In genomic region chr4:140743194-140743931, GRCh38 we compare ENCODE assay signal across 8 cellular contexts. TPM values are rescaled to one million over a fixed set of nuclear protein-coding genes. Genes with fewer than 3 reads are reported as not detected.
DNase-seq lines count a peak whose midpoint lies in the region; ATAC-seq, FAIRE-seq and TF ChIP-seq lines count a peak whose summit lies in the region.

No MANE protein-coding gene starts in this region.

- WGBS in liver = 35% methylated on average over 4 of the region's 4 CpGs

- no peaks in the 10 kb centered on the region for H3K4me1 Mint-ChIP-seq in T-helper 17 cell

- H3K9me3 ChIP-seq in T-helper 17 cell (ENCODE audit: control insufficient read depth, low read length, poor library complexity, severe bottlenecking) = no peaks in the 10 kb centered on the region
- H3K9me3 ChIP-seq in liver (ENCODE audit: control insufficient read depth in 4 of 4, low read length in 3 of 4) = no peaks in the 10 kb centered on the region

- H3K9ac ChIP-seq in liver (ENCODE audit: low read depth in 1 of 2, low read length in 2 of 2) = no peak overlapping the region

- FAIRE-seq in GM19239 (lab: Jason Lieb, UNC) = peak; percentile 90

- H3K36me3 ChIP-seq in liver (ENCODE audit: control insufficient read depth in 4 of 4, insufficient read depth in 3 of 4, low read depth in 1 of 4, low read length in 3 of 4) = no peaks in the 10 kb centered on the region

- H3K27ac ChIP-seq in C4-2B (no peak overlapping the region), liver (ENCODE audit: low read depth in 1 of 2, low read length in 2 of 2) (no peak overlapping the region), RWPE1 (no peak overlapping the region)

- ATAC-seq in HG03108 (IDR thresholded peaks at IDR 0.05; ENCODE audit: unreplicated experiment) = peak; percentile 59
- ATAC-seq in T-helper 17 cell = peak; percentile 50

- TF ChIP-seq RAD21 in liver (IDR thresholded peaks at IDR 0.05) = peak; percentile 42 to 49

- POLR2A ChIA-PET in RWPE1 (lab: Yijun Ruan, JAX; ENCODE audit: low non-redundant PET) = no interaction called here

- peak; percentile 27 for TF ChIP-seq CTCF in C4-2B (conservative IDR thresholded peaks at IDR 0.05)
- TF ChIP-seq CTCF in liver (IDR thresholded peaks at IDR 0.05; ENCODE audit: low read depth, low read length, missing input control) = no peak
- TF ChIP-seq CTCF in RWPE1 (conservative IDR thresholded peaks at IDR 0.05; ENCODE audit: low read depth) = no peak; the same call in 1 of the 2 replicates

- no peaks in the 10 kb centered on the region for H3K27me3 ChIP-seq in liver (ENCODE audit: control insufficient read depth in 4 of 4, insufficient read depth in 4 of 4, low read length in 3 of 4)

- CTCF ChIA-PET in RWPE1 (lab: Yijun Ruan, JAX) = interaction anchor here (0.6 to 0.9 kb wide), 3 partner anchors 10 to 108 kb away, joined by 3 to 4 read pairs (median 4); no protein-coding TSS in a partner anchor

- H3K4me3 Mint-ChIP-seq in T-helper 17 cell = no peak overlapping the region

- no peaks in the 10 kb centered on the region for H3K36me3 Mint-ChIP-seq in T-helper 17 cell (ENCODE audit: low read depth)

- H3K27ac Mint-ChIP-seq in T-helper 17 cell = no peak overlapping the region

- peaks cover 56% of the 10 kb centered on the region for H3K27me3 Mint-ChIP-seq in T-helper 17 cell

- DNase-seq in GM19239 (ENCODE audit: insufficient read length, low spot score) (no peak), T-helper 17 cell (no peak), RWPE1 (ENCODE audit: low spot score) (no peak)
- DNase-seq in NK-92 treated with Interleukin-12 subunit alpha and Interleukin-12 subunit beta, amount 100 ng/mL, for 24 hours (lab: John Stamatoyannopoulos, UW) = no peak
- no peak for DNase-seq in stimulated activated CD4-positive, alpha-beta T cell treated with anti-CD3 and anti-CD28 coated beads, Interleukin-4, amount 100 ng/mL, for 4 hours

- no peak overlapping the region for H3K4me3 ChIP-seq in liver (ENCODE audit: low read depth in 1 of 3, low read length in 3 of 3)

- peaks cover 0 to 5% (median 0%) of the 10 kb centered on the region in 4 donors for H3K4me1 ChIP-seq in liver (ENCODE audit: control insufficient read depth in 4 of 4, insufficient read depth in 4 of 4, low read length in 3 of 4)

TF ChIP-seq in liver, 16 proteins besides CTCF, POLR2A, EP300 and RAD21:
- TF ChIP-seq SP1 (IDR thresholded peaks at IDR 0.05) = no peak
- no peak for TF ChIP-seq EGR1 (IDR thresholded peaks at IDR 0.05; ENCODE audit: low read depth in 2 of 2)
- TF ChIP-seq NR2F2 (IDR thresholded peaks at IDR 0.05) = no peak
- TF ChIP-seq FOXA1 (IDR thresholded peaks at IDR 0.05) = no peak
- TF ChIP-seq ZBTB33 (IDR thresholded peaks at IDR 0.05) = no peak
- no peak for TF ChIP-seq FOXA2 (IDR thresholded peaks at IDR 0.05)
- no peak for TF ChIP-seq GABPA (IDR thresholded peaks at IDR 0.05 in 1 of 2, conservative IDR thresholded peaks at IDR 0.05 in 1 of 2)
- no peak for TF ChIP-seq TAF1 (conservative IDR thresholded peaks at IDR 0.05)
- no peak for TF ChIP-seq HNF4A (conservative IDR thresholded peaks at IDR 0.05)

RNA-seq across cellular contexts. Expression of gene TBC1D9, which starts 12.8 kb away (rescaled TPM):
- total RNA-seq in T-helper 17 cell = 1 to 10 TPM in 1 of 2 donors, under 1 TPM in 1; 0.76 to 3.1 TPM
- total RNA-seq in liver = 1 to 10 TPM; 7.7 to 8.5 TPM
- polyA plus RNA-seq in liver = 1 to 10 TPM; 1.4 to 4.8 TPM
